Comparison of ENCODE assay signal across 9 cellular contexts in genomic region chr6:33578164-33578563, GRCh38. TPM values are rescaled to one million over a fixed set of nuclear protein-coding genes. Genes with fewer than 3 reads are reported as not detected.
A peak's percentile ranks its signal among the peaks of the same experiment; 100 is the strongest.
DNase-seq lines count a peak whose midpoint lies in the region; ATAC-seq and TF ChIP-seq lines count a peak whose summit lies in the region.
"Had no signal": no experiment of that assay in that cellular context is flagged by ENCODE, and none has a peak within 500 bp of the region (broad histone marks: within the 10 kb centered on the region; RNA-seq: fewer than 3 reads in every experiment).

No MANE protein-coding gene starts in this region.

- peaks cover 6% of the 10 kb centered on the region; the same call in 1 of the 2 replicates for H3K36me3 ChIP-seq in ACC112 (ENCODE audit: insufficient read depth, low read length)
- peaks cover 13 to 24% of the 10 kb centered on the region in 2 experiments for H3K36me3 ChIP-seq in HCT116 (ENCODE audit: control insufficient read depth in 1 of 2, insufficient read depth in 2 of 2, low read length in 2 of 2)
- peaks cover 30 to 41% of the 10 kb centered on the region in 2 donors for H3K36me3 ChIP-seq in ascending aorta
- peaks cover 22 to 35% (median 23%) of the 10 kb centered on the region in 3 experiments for H3K36me3 ChIP-seq in naive thymus-derived CD4-positive, alpha-beta T cell (ENCODE audit: control insufficient read depth in 2 of 3, insufficient read depth in 3 of 3, low read length in 3 of 3)

- no peaks in the 10 kb centered on the region for H4K20me1 ChIP-seq in HCT116 (ENCODE audit: insufficient read depth)

- H3K4me1 ChIP-seq in ACC112 (ENCODE audit: control insufficient read depth, insufficient read depth, low read length, unreplicated experiment) (peaks cover 23% of the 10 kb centered on the region), HCT116 (ENCODE audit: control insufficient read depth in 1 of 2, insufficient read depth in 2 of 2, low read length in 2 of 2) (peaks cover 16 to 28% of the 10 kb centered on the region in 2 experiments; a peak in 3 of 4 replicates), ascending aorta (peaks cover 4 to 14% of the 10 kb centered on the region in 2 donors)
- peaks cover 13 to 24% of the 10 kb centered on the region in 2 donors for H3K4me1 ChIP-seq in naive thymus-derived CD4-positive, alpha-beta T cell (ENCODE audit: control insufficient read depth in 2 of 2, insufficient read depth in 2 of 2, low read length in 2 of 2)

- no peak for TF ChIP-seq RAD21 in HCT116 (IDR thresholded peaks at IDR 0.05; ENCODE audit: low read depth)

- no peaks in the 10 kb centered on the region for H3K27me3 Mint-ChIP-seq in naive thymus-derived CD4-positive, alpha-beta T cell

- ATAC-seq in HCT116 (no peak), GM21737 (IDR thresholded peaks at IDR 0.05; ENCODE audit: unreplicated experiment) (no peak), HG03108 (IDR thresholded peaks at IDR 0.05; ENCODE audit: unreplicated experiment) (no peak), GM19455 (IDR thresholded peaks at IDR 0.05; ENCODE audit: unreplicated experiment) (no peak)
- ATAC-seq in naive thymus-derived CD4-positive, alpha-beta T cell, result no peak

- H3K4me2 ChIP-seq in HCT116 (ENCODE audit: low read length), result peak overlapping the region; percentile 96

- intact Hi-C loops in HCT116 (cut with micrococcal nuclease), result no loop called here
- intact Hi-C loops in ascending aorta (cut with DNase I), result loop anchor here (10.0 kb wide), 1 partner anchor 163 kb away; the partner anchor contains the start of genes CUTA and PHF1
- intact Hi-C loops in naive thymus-derived CD4-positive, alpha-beta T cell (cut with micrococcal nuclease), result no loop called here

- H3K36me3 Mint-ChIP-seq in naive thymus-derived CD4-positive, alpha-beta T cell, result peaks cover 0 to 28% (median 8%) of the 10 kb centered on the region in 5 donors

- H3K9me2 ChIP-seq in HCT116 (ENCODE audit: insufficient read depth), result no peaks in the 10 kb centered on the region

- TF ChIP-seq CTCF in HCT116 (IDR thresholded peaks at IDR 0.05 in 2 of 3, conservative IDR thresholded peaks at IDR 0.05 in 1 of 3; ENCODE audit: borderline replicate concordance in 1 of 3, insufficient read depth in 1 of 3, low read depth in 2 of 3, low read length in 2 of 3) (no peak), ascending aorta (IDR thresholded peaks at IDR 0.05) (no peak)

- H3K79me2 ChIP-seq in ACC112 (ENCODE audit: control insufficient read depth, insufficient read depth, low read length, unreplicated experiment) (peaks cover 33% of the 10 kb centered on the region), HCT116 (ENCODE audit: insufficient read depth, low read length) (peaks cover 28% of the 10 kb centered on the region)

- H3K9me3 ChIP-seq in HCT116 (ENCODE audit: control insufficient read depth in 1 of 2, insufficient read depth in 1 of 2, low read depth in 1 of 2, low read length in 2 of 2), result no peaks in the 10 kb centered on the region
- no peaks in the 10 kb centered on the region for H3K9me3 ChIP-seq in ascending aorta
- no peaks in the 10 kb centered on the region for H3K9me3 ChIP-seq in naive thymus-derived CD4-positive, alpha-beta T cell (ENCODE audit: control insufficient read depth in 2 of 3, low read length in 3 of 3)

- peaks cover 23 to 36% (median 32%) of the 10 kb centered on the region in 7 donors for H3K4me1 Mint-ChIP-seq in naive thymus-derived CD4-positive, alpha-beta T cell

- TF ChIP-seq POLR2A in HCT116 (IDR thresholded peaks at IDR 0.05; ENCODE audit: borderline replicate concordance, extremely low read depth, insufficient read depth, insufficient read length), result no peak

- DNase-seq in HCT116 (ENCODE audit: low read depth, low spot score) (no peak), ascending aorta (ENCODE audit: low spot score in 2 of 2) (no peak), islet precursor cell (no peak)
- peak in 1 of 9 donors; percentile 18 for DNase-seq in naive thymus-derived CD4-positive, alpha-beta T cell

- no TSS peak for BruUV-seq in HCT116 (replicated peaks; lab: Mats Ljungman, UMichigan)

- H3K27me3 ChIP-seq in ACC112 (ENCODE audit: insufficient read depth, low read length) (no peaks in the 10 kb centered on the region), HCT116 (ENCODE audit: insufficient read depth, low read length) (no peaks in the 10 kb centered on the region), ascending aorta (no peaks in the 10 kb centered on the region)
- H3K27me3 ChIP-seq in naive thymus-derived CD4-positive, alpha-beta T cell (ENCODE audit: control insufficient read depth in 2 of 2, insufficient read depth in 2 of 2, low read length in 2 of 2), result no peaks in the 10 kb centered on the region

- no peak overlapping the region; the same call in 1 of the 2 replicates for H3K27ac ChIP-seq in ACC112 (ENCODE audit: low read depth, low read length)
- H3K27ac ChIP-seq in HCT116 (ENCODE audit: low read depth, low read length), result peak overlapping the region; percentile 75; the same call in 1 of the 2 replicates
- peak overlapping the region; percentile 72 to 77 for H3K27ac ChIP-seq in ascending aorta
- H3K27ac ChIP-seq in naive thymus-derived CD4-positive, alpha-beta T cell (ENCODE audit: low read depth, low read length), result peak overlapping the region; percentile 83
- H3K27ac ChIP-seq: SK-N-MC had no signal

- CTCF ChIA-PET in HCT116 (lab: Charles Lee), result no interaction called here
- CTCF ChIA-PET in naive thymus-derived CD4-positive, alpha-beta T cell (lab: Charles Lee), result no interaction called here

- peaks cover 0 to 4% (median 0%) of the 10 kb centered on the region in 11 donors for H3K9me3 Mint-ChIP-seq in naive thymus-derived CD4-positive, alpha-beta T cell

- peak overlapping the region; percentile 94 to 99 (median 97) for H3K27ac Mint-ChIP-seq in naive thymus-derived CD4-positive, alpha-beta T cell

- H3K9ac ChIP-seq in HCT116 (ENCODE audit: low read length), result no peak overlapping the region

- H3K4me3 ChIP-seq in ACC112 (ENCODE audit: low read depth, low read length), result peak overlapping the region; percentile 94
- H3K4me3 ChIP-seq in HCT116 (replicated peaks in 1 of 2; ENCODE audit: low read depth in 1 of 2, low read length in 2 of 2), result no peak overlapping the region
- H3K4me3 ChIP-seq in ascending aorta, result peak overlapping the region in 1 of 2 donors; percentile 80
- H3K4me3 ChIP-seq in naive thymus-derived CD4-positive, alpha-beta T cell (ENCODE audit: low read length), result peak overlapping the region; percentile 92
- H3K4me3 ChIP-seq: SK-N-MC had no signal

- H3K4me3 Mint-ChIP-seq in naive thymus-derived CD4-positive, alpha-beta T cell, result peak overlapping the region; percentile 93 to 99 (median 96)

- RAD21 ChIA-PET in HCT116 (lab: Charles Lee; ENCODE audit: low non-redundant PET in 1 of 2, low total read pairs in 2 of 2, uncharacterized antibody in 2 of 2, unreplicated experiment in 2 of 2), result no interaction called here

- POLR2A ChIA-PET in HCT116 (lab: Charles Lee), result no interaction called here
- POLR2A ChIA-PET in naive thymus-derived CD4-positive, alpha-beta T cell (lab: Charles Lee), result interaction anchor here (1.0 to 1.2 kb wide), 3 partner anchors 124 to 658 kb away, joined by 3 read pairs; partner anchors contain the start of gene HMGA1

- H2AFZ ChIP-seq in ACC112 (ENCODE audit: low read length, unreplicated experiment) (no peak overlapping the region), HCT116 (ENCODE audit: low read depth, low read length, poor library complexity, severe bottlenecking) (no peak overlapping the region)

TF ChIP-seq in HCT116, 20 proteins besides CTCF, POLR2A, EP300 and RAD21:
- TF ChIP-seq SIN3A (IDR thresholded peaks at IDR 0.05; ENCODE audit: low read depth), result no peak
- TF ChIP-seq EZH2phosphoT487 (IDR thresholded peaks at IDR 0.05; ENCODE audit: borderline replicate concordance), result no peak
- TF ChIP-seq REST (IDR thresholded peaks at IDR 0.05; ENCODE audit: low read depth), result no peak
- TF ChIP-seq CEBPB (IDR thresholded peaks at IDR 0.05; ENCODE audit: low read depth), result no peak

RNA-seq across cellular contexts. Expression of gene BAK1, which starts 1.9 kb away (rescaled TPM):
- total RNA-seq in HCT116 (2021; ENCODE audit: unreplicated experiment) (18.9 TPM), ascending aorta (8.7 TPM)
- 15.7 and 17.6 TPM in 2 replicates for polyA plus RNA-seq in HCT116 (2012)
- total RNA-seq in naive thymus-derived CD4-positive, alpha-beta T cell, result 10 to 100 TPM; 16.9 to 78.8 (median 22.0) TPM
- 10 to 100 TPM in 1 of 2 donors, 1 to 10 TPM in 1; 9.6 to 21.7 TPM for polyA plus RNA-seq in naive thymus-derived CD4-positive, alpha-beta T cell

RNA-seq across cellular contexts. Expression of gene ITPR3, which starts 43.0 kb away (rescaled TPM):
- total RNA-seq in HCT116 (2021; ENCODE audit: unreplicated experiment) (103 TPM), ascending aorta (43.0 TPM)
- polyA plus RNA-seq in HCT116 (2012), result 121 and 137 TPM in 2 replicates
- total RNA-seq in naive thymus-derived CD4-positive, alpha-beta T cell, result 10 to 100 TPM; 35.6 to 65.7 (median 47.7) TPM
- 1 to 10 TPM; 1.7 to 7.3 TPM for polyA plus RNA-seq in naive thymus-derived CD4-positive, alpha-beta T cell

Comparison
In these comparisons a context has a peak if more than half of its experiments do, and no peak if none do; other contexts are left out.
1. H3K4me3 ChIP-seq: peak in ACC112 (single experiment) and naive thymus-derived CD4-positive, alpha-beta T cell (single experiment); none in HCT116 (0 of 2).